21 cellular contexts compared by ENCODE assay signal in genomic region chr5:136056771-136057335, GRCh38. TPM values are rescaled to one million over a fixed set of nuclear protein-coding genes. Genes with fewer than 3 reads are reported as not detected.
A peak's percentile ranks its signal among the peaks of the same experiment; 100 is the strongest.
DNase-seq lines count a peak whose midpoint lies in the region; ATAC-seq and TF ChIP-seq lines count a peak whose summit lies in the region.
"Had no signal": no experiment of that assay in that cellular context is flagged by ENCODE, and none has a peak within 500 bp of the region (broad histone marks: within the 10 kb centered on the region; RNA-seq: fewer than 3 reads in every experiment).

No MANE protein-coding gene starts in this region.

- H3K4me2 ChIP-seq in fibroblast of lung (ENCODE audit: extremely low read depth, insufficient read depth, low read length) (no peak overlapping the region), trophoblast cell (ENCODE audit: low read length) (no peak overlapping the region), GM23338 (no peak overlapping the region)

- peak overlapping the region; percentile 20 for H3K18ac ChIP-seq in trophoblast cell (ENCODE audit: low read length)

- peak overlapping the region; percentile 44 for H4K8ac ChIP-seq in trophoblast cell (ENCODE audit: low read depth, low read length)

- peak overlapping the region; percentile 17 for H2BK5ac ChIP-seq in trophoblast cell (ENCODE audit: low read depth, low read length, poor library complexity)

- peaks cover 11% of the 10 kb centered on the region for H3K79me1 ChIP-seq in trophoblast cell (ENCODE audit: low read length)

- H3K9ac ChIP-seq in fibroblast of lung (ENCODE audit: insufficient read depth, low read length) (peak overlapping the region; percentile 28), trophoblast cell (ENCODE audit: low read length) (no peak overlapping the region)

- no peak for DNase-seq in stimulated activated naive CD8-positive, alpha-beta T cell treated with anti-CD3 and anti-CD28 coated beads, Interleukin-15, Interleukin-2, amounts not matched to agents 100 U/mL and 50 U/mL, for 24 hours
- DNase-seq in stimulated activated naive CD8-positive, alpha-beta T cell treated with anti-CD3 and anti-CD28 coated beads, Interleukin-15, amount 100 ng/mL, for 72 hours = no peak
- DNase-seq in fibroblast of lung (ENCODE audit: low read depth in 2 of 2) = no peak
- no peak for DNase-seq in trophoblast cell
- no peak for DNase-seq in SHP77 treated with DMSO at 0.1 percent for 48 hours (lab: John Stamatoyannopoulos, UW)
- no peak for DNase-seq in HAP-1 (ENCODE audit: low spot score in 2 of 2)
- DNase-seq in GM23338 (ENCODE audit: low spot score) = no peak
- no peak for DNase-seq in caudate nucleus (lab: John Stamatoyannopoulos, UW)
- DNase-seq: activated B cell treated with CpG ODN at 0.5 μM for 24 hours; activated effector memory CD4-positive, alpha-beta T cell treated with Interleukin-2 at 50 U/mL for 16 hours; amniotic stem cell; colonic mucosa; erythroblast; GDM1; kidney glomerular epithelial cell; naive B cell; NCI-H510A treated with DMSO at 0.1 percent for 48 hours; psoas muscle had no signal

- no peaks in the 10 kb centered on the region for H3K9me2 ChIP-seq in GM23338 (ENCODE audit: insufficient read depth)

- H4K12ac ChIP-seq in trophoblast cell (ENCODE audit: low read depth, low read length) = no peak overlapping the region

- H3K36me3 Mint-ChIP-seq in GM23338 (ENCODE audit: low read depth) = no peaks in the 10 kb centered on the region
- H3K36me3 Mint-ChIP-seq: naive B cell had no signal

- H3K4ac ChIP-seq in trophoblast cell (ENCODE audit: low read depth, low read length) = no peak overlapping the region

- H4K20me1 ChIP-seq in fibroblast of lung (ENCODE audit: control insufficient read depth, extremely low read depth, insufficient read depth, low read length) (no peaks in the 10 kb centered on the region), GM23338 (replicated peaks; ENCODE audit: insufficient read depth) (no peaks in the 10 kb centered on the region)

- H3K27ac Mint-ChIP-seq in stimulated activated naive CD8-positive, alpha-beta T cell treated with anti-CD3 and anti-CD28 coated beads, Interleukin-15, amount 100 ng/mL, for 72 hours = no peak overlapping the region
- H3K27ac Mint-ChIP-seq in GM23338 = no peak overlapping the region
- H3K27ac Mint-ChIP-seq: activated B cell treated with CpG ODN at 0.5 μM for 24 hours had no signal

- peak overlapping the region; percentile 52 for H4K91ac ChIP-seq in trophoblast cell (ENCODE audit: low read depth, low read length)

- no peak overlapping the region for H3K4me3 Mint-ChIP-seq in stimulated activated naive CD8-positive, alpha-beta T cell treated with anti-CD3 and anti-CD28 coated beads, Interleukin-15, amount 100 ng/mL, for 72 hours
- no peak overlapping the region for H3K4me3 Mint-ChIP-seq in GM23338
- H3K4me3 Mint-ChIP-seq: activated B cell treated with CpG ODN at 0.5 μM for 24 hours, naive B cell had no signal

- no peaks in the 10 kb centered on the region for H3K79me2 ChIP-seq in fibroblast of lung (ENCODE audit: control insufficient read depth, insufficient read depth, low read length)
- H3K79me2 ChIP-seq in trophoblast cell (ENCODE audit: control insufficient read depth, insufficient read depth, low read length, poor library complexity) = peaks cover 2% of the 10 kb centered on the region
- no peaks in the 10 kb centered on the region for H3K79me2 ChIP-seq in GM23338 (replicated peaks; ENCODE audit: insufficient read depth)

- H2BK120ac ChIP-seq in trophoblast cell (ENCODE audit: insufficient read depth, low read length, poor library complexity) = peak overlapping the region; percentile 18

- H3K27ac ChIP-seq in fibroblast of lung (ENCODE audit: insufficient read depth, low read length) = peak overlapping the region; percentile 89
- H3K27ac ChIP-seq in trophoblast cell (ENCODE audit: low read depth, low read length) = peak overlapping the region; percentile 89
- H3K27ac ChIP-seq in GM23338 (ENCODE audit: low read depth) = no peak overlapping the region
- H3K27ac ChIP-seq in caudate nucleus (ENCODE audit: low read depth, low read length) = no peak overlapping the region

- peaks cover 6% of the 10 kb centered on the region for H3K27me3 Mint-ChIP-seq in stimulated activated naive CD8-positive, alpha-beta T cell treated with anti-CD3 and anti-CD28 coated beads, Interleukin-15, amount 100 ng/mL, for 72 hours
- H3K27me3 Mint-ChIP-seq in GM23338 (ENCODE audit: insufficient read depth, low read depth, poor library complexity) = peaks cover 4% of the 10 kb centered on the region

- H3K27me3 ChIP-seq in fibroblast of lung (ENCODE audit: control insufficient read depth, insufficient read depth, low read length) (no peaks in the 10 kb centered on the region), trophoblast cell (ENCODE audit: insufficient read depth, low read length) (no peaks in the 10 kb centered on the region), HAP-1 (ENCODE audit: low read depth) (no peaks in the 10 kb centered on the region), GM23338 (ENCODE audit: insufficient read depth) (no peaks in the 10 kb centered on the region)
- H3K27me3 ChIP-seq: colonic mucosa, MG63, tibial nerve had no signal

- in situ Hi-C loops in HAP-1 (cut with MboI; ENCODE audit: low sequenced_read_pairs) = no loop called here

- peak; percentile 25 for ATAC-seq in stimulated activated naive CD8-positive, alpha-beta T cell treated with anti-CD3 and anti-CD28 coated beads, Interleukin-15, Interleukin-2, amounts not matched to agents 100 U/mL and 50 U/mL, for 24 hours
- no peak for ATAC-seq in stimulated activated naive CD8-positive, alpha-beta T cell treated with anti-CD3 and anti-CD28 coated beads, Interleukin-15, amount 100 ng/mL, for 72 hours
- ATAC-seq in GM23338 = no peak
- ATAC-seq: psoas muscle had no signal

- H2AFZ ChIP-seq in fibroblast of lung (ENCODE audit: low read length) (no peak overlapping the region), trophoblast cell (ENCODE audit: insufficient read depth, low read length, poor library complexity) (no peak overlapping the region), GM23338 (no peak overlapping the region)

- peak overlapping the region; percentile 63 for H2BK12ac ChIP-seq in trophoblast cell (ENCODE audit: low read length)

- no peak overlapping the region for H3K4me3 ChIP-seq in fibroblast of lung (replicated peaks in 1 of 4; ENCODE audit: control extremely low read depth in 1 of 4, insufficient read depth in 1 of 4, low read depth in 3 of 4, low read length in 4 of 4)
- no peak overlapping the region for H3K4me3 ChIP-seq in trophoblast cell (ENCODE audit: low read depth, low read length)
- no peak overlapping the region for H3K4me3 ChIP-seq in HAP-1
- H3K4me3 ChIP-seq in GM23338 = no peak overlapping the region
- H3K4me3 ChIP-seq: colonic mucosa, MG63, psoas muscle, tibial nerve had no signal

- H3K9me3 Mint-ChIP-seq in stimulated activated naive CD8-positive, alpha-beta T cell treated with anti-CD3 and anti-CD28 coated beads, Interleukin-15, amount 100 ng/mL, for 72 hours = no peaks in the 10 kb centered on the region
- no peaks in the 10 kb centered on the region for H3K9me3 Mint-ChIP-seq in GM23338
- H3K9me3 Mint-ChIP-seq: activated B cell treated with CpG ODN at 0.5 μM for 24 hours, naive B cell had no signal

- no peak overlapping the region for H3K23ac ChIP-seq in trophoblast cell (ENCODE audit: low read length)

- H2AK5ac ChIP-seq in trophoblast cell (ENCODE audit: low read length) = peak overlapping the region; percentile 21

- H3K4me1 ChIP-seq in fibroblast of lung (ENCODE audit: control insufficient read depth, extremely low read depth, insufficient read depth, low read length) (peaks cover 47% of the 10 kb centered on the region), trophoblast cell (ENCODE audit: control insufficient read depth in 1 of 2, insufficient read depth in 2 of 2, low read length in 2 of 2) (peaks cover 30 to 45% of the 10 kb centered on the region in 2 experiments), HAP-1 (no peaks in the 10 kb centered on the region), GM23338 (ENCODE audit: insufficient read depth) (peaks cover 8% of the 10 kb centered on the region)
- H3K4me1 ChIP-seq: colonic mucosa, psoas muscle had no signal

- peaks cover 21% of the 10 kb centered on the region for H3K36me3 ChIP-seq in fibroblast of lung (ENCODE audit: control insufficient read depth, insufficient read depth, low read length)
- peaks cover 75 to 88% of the 10 kb centered on the region in 2 experiments for H3K36me3 ChIP-seq in trophoblast cell (ENCODE audit: control insufficient read depth in 1 of 2, insufficient read depth in 2 of 2, low read length in 2 of 2)
- H3K36me3 ChIP-seq in HAP-1 (replicated peaks) = no peaks in the 10 kb centered on the region
- H3K36me3 ChIP-seq in GM23338 (ENCODE audit: insufficient read depth) = no peaks in the 10 kb centered on the region; the same call in 1 of the 2 replicates
- H3K36me3 ChIP-seq: colonic mucosa had no signal

- no peaks in the 10 kb centered on the region for H3K9me3 ChIP-seq in fibroblast of lung (ENCODE audit: control insufficient read depth, insufficient read depth, low read depth, low read length)
- no peaks in the 10 kb centered on the region for H3K9me3 ChIP-seq in trophoblast cell (ENCODE audit: insufficient read depth, low read depth, low read length)
- no peaks in the 10 kb centered on the region for H3K9me3 ChIP-seq in HAP-1
- H3K9me3 ChIP-seq: colonic mucosa, MG63, psoas muscle, tibial nerve had no signal

- no peak overlapping the region for H3K14ac ChIP-seq in trophoblast cell (ENCODE audit: low read length)

- WGBS in trophoblast cell (ENCODE audit: extremely low coverage, insufficient coverage, insufficient read length) = no CpG with 5 or more reads among the region's 8 CpGs

- H3K4me1 Mint-ChIP-seq in stimulated activated naive CD8-positive, alpha-beta T cell treated with anti-CD3 and anti-CD28 coated beads, Interleukin-15, amount 100 ng/mL, for 72 hours = no peaks in the 10 kb centered on the region
- peaks cover 16% of the 10 kb centered on the region for H3K4me1 Mint-ChIP-seq in GM23338
- H3K4me1 Mint-ChIP-seq: activated B cell treated with CpG ODN at 0.5 μM for 24 hours, naive B cell had no signal

- H3F3A ChIP-seq in GM23338 (replicated peaks; ENCODE audit: low read depth) = no peaks in the 10 kb centered on the region

- no peak for TF ChIP-seq CTCF in fibroblast of lung (conservative IDR thresholded peaks at IDR 0.05 in 1 of 2, IDR thresholded peaks at IDR 0.05 in 1 of 2; ENCODE audit: low read depth in 1 of 2, low read length in 2 of 2)
- no peak for TF ChIP-seq CTCF in GM23338 (conservative IDR thresholded peaks at IDR 0.05; ENCODE audit: low read depth in 2 of 2)

TF ChIP-seq in GM23338, 12 proteins besides CTCF, POLR2A, EP300 and RAD21 (continues in another document):
- no peak for TF ChIP-seq ZNF331 (CRISPR knock-in tag; IDR thresholded peaks at IDR 0.05; ENCODE audit: low read depth)
- no peak for TF ChIP-seq NANOG (IDR thresholded peaks at IDR 0.05; ENCODE audit: borderline replicate concordance)
- TF ChIP-seq STAT1 (IDR thresholded peaks at IDR 0.05; ENCODE audit: unreplicated experiment) = no peak

RNA-seq across cellular contexts. Expression of gene TGFBI, which starts 28.1 kb away (rescaled TPM):
- 270 and 398 TPM in 2 replicates for total RNA-seq in fibroblast of lung
- 525 and 889 TPM in 2 replicates for polyA plus RNA-seq in fibroblast of lung
- 631 and 968 TPM in 2 replicates for polyA plus RNA-seq in fibroblast of lung (2012)
- 379 and 787 TPM in 2 replicates for polyA minus RNA-seq in fibroblast of lung (ENCODE audit: low replicate concordance)
- polyA plus RNA-seq in trophoblast cell (2013) = 3,939 and 3,953 TPM in 2 replicates
- total RNA-seq in GM23338 (2014; rRNA removed; shearing (Covaris generic)) = 8.2 and 8.9 TPM in 2 replicates
- 8.0 and 9.4 TPM in 2 replicates for polyA plus RNA-seq in GM23338 (2016; fragmentation: Nextera tagmentation; extraction: Ambion mirVana)
- total RNA-seq: OCI-LY7 had no signal

Comparison
In these comparisons a context has a peak if more than half of its experiments do, and no peak if none do; other contexts are left out.
1. H3K27ac ChIP-seq: peak in fibroblast of lung (single experiment) and trophoblast cell (single experiment); none in GM23338 (single experiment) and caudate nucleus (single experiment).
2. RNA of gene TGFBI, which starts 28.1 kb away (total RNA-seq): 270 to 398 TPM in fibroblast of lung; 8.2 to 8.9 TPM in GM23338; every median in the first group is over 10 times any median in the second.